In the genomic region with DNA sequence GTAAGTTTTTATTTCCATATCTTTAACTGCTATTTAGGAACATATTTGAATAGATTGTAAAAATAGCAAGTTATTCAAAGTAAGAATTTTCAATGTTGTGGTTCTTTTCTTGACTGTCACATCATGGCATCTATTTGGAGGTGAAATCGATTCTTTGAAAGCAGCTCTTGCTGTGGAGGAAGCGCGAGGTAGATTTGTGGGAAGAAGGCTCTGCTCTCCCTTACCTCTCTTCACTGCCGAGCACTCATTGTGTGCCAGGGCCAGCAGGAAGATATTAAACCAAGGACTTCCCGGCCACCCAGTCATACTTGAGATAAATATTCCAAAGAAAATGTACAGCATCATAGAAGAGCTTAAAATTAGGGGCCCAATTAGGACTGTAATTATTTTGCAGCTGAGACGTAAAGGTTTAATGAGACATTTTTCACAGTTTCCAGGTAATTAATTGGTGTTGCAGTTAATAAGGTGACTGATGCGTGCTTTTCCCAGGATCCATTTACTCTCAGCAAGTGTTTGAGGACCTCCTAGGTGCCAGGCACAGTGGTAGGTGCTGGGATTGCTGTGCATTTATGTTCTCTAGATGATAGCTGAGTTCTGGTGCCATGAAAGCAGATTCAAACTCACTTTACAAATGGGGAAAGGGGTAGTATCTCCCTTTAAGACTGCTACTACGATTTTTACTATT, we compare ENCODE assay signal across 13 cellular contexts.
DNase-seq lines count a peak whose midpoint lies in the region; ATAC-seq lines count a peak whose summit lies in the region.
"Had no signal": no experiment of that assay in that cellular context is flagged by ENCODE, and none has a peak within 500 bp of the region (broad histone marks: within the 10 kb centered on the region; RNA-seq: fewer than 3 reads in every experiment).

No MANE protein-coding gene starts in this region.

- ATAC-seq in stimulated activated naive CD8-positive, alpha-beta T cell treated with anti-CD3 and anti-CD28 coated beads, Interleukin-15, Interleukin-2, amounts not matched to agents 100 U/mL and 50 U/mL, for 24 hours = no peak
- ATAC-seq in HG03196 (IDR thresholded peaks at IDR 0.05; ENCODE audit: unreplicated experiment) (no peak), HG02763 (IDR thresholded peaks at IDR 0.05; ENCODE audit: unreplicated experiment) (no peak)
- ATAC-seq: Panc1 had no signal

- POLR2A ChIA-PET in activated CD4-positive, alpha-beta memory T cell treated with anti-CD3 and anti-CD28 coated beads for 36 hours (lab: Charles Lee) = interaction anchor here (0.8 to 1.7 kb wide), 3 partner anchors 15 to 62 kb away, joined by 3 to 7 read pairs (median 3); no protein-coding TSS in a partner anchor

- no peaks in the 10 kb centered on the region for H3K9me3 ChIP-seq in mucosa of rectum (ENCODE audit: control insufficient read depth in 2 of 2, low read length in 2 of 2)

- H3K36me3 Mint-ChIP-seq in stimulated activated naive CD8-positive, alpha-beta T cell treated with anti-CD3 and anti-CD28 coated beads, Interleukin-15, Interleukin-2, amounts not matched to agents 100 ng/mL and 50 ng/mL, for 24 hours (ENCODE audit: low read depth) = peaks cover 14% of the 10 kb centered on the region
- peaks cover 14% of the 10 kb centered on the region for H3K36me3 Mint-ChIP-seq in activated CD4-positive, alpha-beta memory T cell treated with anti-CD3 and anti-CD28 coated beads for 36 hours

- peak overlapping the region; percentile 63 for H3K4me3 Mint-ChIP-seq in stimulated activated naive CD8-positive, alpha-beta T cell treated with anti-CD3 and anti-CD28 coated beads, Interleukin-15, Interleukin-2, amounts not matched to agents 100 ng/mL and 50 ng/mL, for 24 hours
- H3K4me3 Mint-ChIP-seq in activated CD4-positive, alpha-beta memory T cell treated with anti-CD3 and anti-CD28 coated beads for 36 hours = peak overlapping the region; percentile 58
- H3K4me3 Mint-ChIP-seq: HFFc6 had no signal

- peaks cover 2 to 6% of the 10 kb centered on the region in 2 donors for H3K36me3 ChIP-seq in mucosa of rectum (ENCODE audit: control insufficient read depth in 2 of 2, insufficient read depth in 2 of 2, low read length in 2 of 2)

- peak overlapping the region; percentile 44 to 69 for H3K27ac ChIP-seq in mucosa of rectum (ENCODE audit: low read depth in 2 of 2, low read length in 2 of 2)

- CTCF ChIA-PET in activated CD4-positive, alpha-beta memory T cell treated with anti-CD3 and anti-CD28 coated beads for 36 hours (lab: Charles Lee) = interaction anchor here (1.0 to 2.7 kb wide), 4 partner anchors 16 to 168 kb away, joined by 6 to 9 read pairs (median 6); no protein-coding TSS in a partner anchor

- no peaks in the 10 kb centered on the region for H3K27me3 Mint-ChIP-seq in stimulated activated naive CD8-positive, alpha-beta T cell treated with anti-CD3 and anti-CD28 coated beads, Interleukin-15, Interleukin-2, amounts not matched to agents 100 ng/mL and 50 ng/mL, for 24 hours
- no peaks in the 10 kb centered on the region for H3K27me3 Mint-ChIP-seq in activated CD4-positive, alpha-beta memory T cell treated with anti-CD3 and anti-CD28 coated beads for 36 hours

- peaks cover 93% of the 10 kb centered on the region for H3K4me1 Mint-ChIP-seq in stimulated activated naive CD8-positive, alpha-beta T cell treated with anti-CD3 and anti-CD28 coated beads, Interleukin-15, Interleukin-2, amounts not matched to agents 100 ng/mL and 50 ng/mL, for 24 hours (ENCODE audit: low read depth)
- peaks cover 90% of the 10 kb centered on the region for H3K4me1 Mint-ChIP-seq in activated CD4-positive, alpha-beta memory T cell treated with anti-CD3 and anti-CD28 coated beads for 36 hours (ENCODE audit: low read depth)

- DNase-seq in stimulated activated naive CD8-positive, alpha-beta T cell treated with anti-CD3 and anti-CD28 coated beads, Interleukin-15, Interleukin-2, amounts not matched to agents 100 U/mL and 50 U/mL, for 24 hours = no peak
- DNase-seq in activated CD4-positive, alpha-beta memory T cell treated with anti-CD3 and anti-CD28 coated beads for 36 hours = no peak
- DNase-seq in NCI-H2227 (lab: John Stamatoyannopoulos, UW; ENCODE audit: unreplicated experiment) = no peak
- DNase-seq in NCI-H1092 (lab: John Stamatoyannopoulos, UW) = no peak
- DNase-seq: effector CD8-positive, alpha-beta T cell; HFFc6; midbrain; NCI-H1105 treated with DMSO at 0.1 percent for 48 hours had no signal

- no peaks in the 10 kb centered on the region for H3K27me3 ChIP-seq in mucosa of rectum (ENCODE audit: control insufficient read depth in 2 of 2, insufficient read depth in 2 of 2, low read length in 2 of 2)

- H3K4me1 ChIP-seq in mucosa of rectum (ENCODE audit: control insufficient read depth in 2 of 2, insufficient read depth in 2 of 2, low read length in 2 of 2) = peaks cover 25 to 32% of the 10 kb centered on the region in 2 donors

- peak overlapping the region; percentile 87 for H3K27ac Mint-ChIP-seq in stimulated activated naive CD8-positive, alpha-beta T cell treated with anti-CD3 and anti-CD28 coated beads, Interleukin-15, Interleukin-2, amounts not matched to agents 100 ng/mL and 50 ng/mL, for 24 hours
- H3K27ac Mint-ChIP-seq in activated CD4-positive, alpha-beta memory T cell treated with anti-CD3 and anti-CD28 coated beads for 36 hours = peak overlapping the region; percentile 84

- no peak overlapping the region for H3K9ac ChIP-seq in mucosa of rectum (ENCODE audit: low read depth in 1 of 2, low read length in 2 of 2)

- H3K4me3 ChIP-seq in mucosa of rectum (ENCODE audit: low read length in 2 of 2) = no peak overlapping the region

- intact Hi-C loops in activated CD4-positive, alpha-beta memory T cell treated with anti-CD3 and anti-CD28 coated beads for 36 hours (cut with micrococcal nuclease) = loop anchor here (5.0 to 10.0 kb wide), 2 partner anchors 110 to 1498 kb away; partner anchors contain the start of genes PPP2R5C and WDR25

- H3K9me3 Mint-ChIP-seq in stimulated activated naive CD8-positive, alpha-beta T cell treated with anti-CD3 and anti-CD28 coated beads, Interleukin-15, Interleukin-2, amounts not matched to agents 100 ng/mL and 50 ng/mL, for 24 hours = no peaks in the 10 kb centered on the region
- H3K9me3 Mint-ChIP-seq in activated CD4-positive, alpha-beta memory T cell treated with anti-CD3 and anti-CD28 coated beads for 36 hours = no peaks in the 10 kb centered on the region
- H3K9me3 Mint-ChIP-seq: HFFc6 had no signal
